In the genomic region with DNA sequence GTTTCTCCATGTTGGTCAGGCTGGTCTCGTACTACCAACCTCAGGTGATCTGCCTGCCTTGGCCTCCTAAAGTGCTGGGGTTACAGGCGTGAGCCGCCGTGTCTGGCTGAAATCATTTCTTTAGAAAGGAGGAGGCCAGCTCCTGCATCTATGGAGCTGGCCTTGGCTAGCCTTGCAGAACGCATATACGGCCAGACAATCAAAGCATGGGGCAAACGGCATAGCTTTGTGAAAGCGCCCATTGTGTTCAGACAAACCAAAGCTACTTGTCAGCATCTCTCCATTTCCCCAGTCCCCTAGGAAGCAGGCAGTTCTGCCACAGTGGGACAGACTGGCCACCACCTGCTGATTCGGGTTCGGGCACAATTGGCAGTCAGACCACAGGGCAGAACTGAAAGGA, we compare ENCODE assay signal across 24 cellular contexts.
"Had no signal": no experiment of that assay in that cellular context is flagged by ENCODE, and none has a peak within 500 bp of the region (broad histone marks: within the 10 kb centered on the region; RNA-seq: fewer than 3 reads in every experiment).

No MANE protein-coding gene starts in this region.

- H3K4me3 ChIP-seq: esophagus squamous epithelium, lower lobe of right lung, mucosa of descending colon, right lobe of liver, smooth muscle cell, stomach, tibial artery had no signal

- H3K36me3 ChIP-seq: esophagus squamous epithelium, lower lobe of right lung, right lobe of liver, stomach, tibial artery had no signal

- H3K4me2 ChIP-seq: smooth muscle cell had no signal

- ATAC-seq: effector memory CD8-positive, alpha-beta T cell; left ventricle myocardium superior; mucosa of descending colon; natural killer cell treated with Interleukin-12 subunit alpha and Interleukin-12 subunit beta and Interleukin-15 and Interleukin-18, amount 100 ng/mL, for 72 hours had no signal

- H3K9me3 ChIP-seq: esophagus squamous epithelium, lower lobe of right lung, mucosa of descending colon, right lobe of liver, stomach, tibial artery had no signal

- H3K4me1 Mint-ChIP-seq: memory B cell, mesothelial cell of epicardium, naive B cell, neural crest cell had no signal

- H3K36me3 Mint-ChIP-seq: memory B cell; mesothelial cell of epicardium; naive B cell; natural killer cell treated with Interleukin-12 subunit alpha and Interleukin-12 subunit beta and Interleukin-15 and Interleukin-18, amount 100 ng/mL, for 72 hours; type B pancreatic cell had no signal

- H3K4me3 Mint-ChIP-seq: effector memory CD8-positive, alpha-beta T cell; memory B cell; mesothelial cell of epicardium; naive B cell; natural killer cell treated with Interleukin-12 subunit alpha and Interleukin-12 subunit beta and Interleukin-15 and Interleukin-18, amount 100 ng/mL, for 72 hours; neural crest cell; type B pancreatic cell had no signal

- H3K27ac Mint-ChIP-seq: effector memory CD8-positive, alpha-beta T cell; memory B cell; mesothelial cell of epicardium; naive B cell; natural killer cell treated with Interleukin-12 subunit alpha and Interleukin-12 subunit beta and Interleukin-15 and Interleukin-18, amount 100 ng/mL, for 72 hours; type B pancreatic cell had no signal

- H3K27me3 ChIP-seq: tibial artery had no signal

- H3K4me1 ChIP-seq: esophagus squamous epithelium, lower lobe of right lung, right lobe of liver, stomach, tibial artery had no signal

- H3K27ac ChIP-seq: esophagus squamous epithelium, lower lobe of right lung, right lobe of liver, stomach, tibial artery had no signal

- H3K9me3 Mint-ChIP-seq: effector memory CD8-positive, alpha-beta T cell; memory B cell; naive B cell; natural killer cell treated with Interleukin-12 subunit alpha and Interleukin-12 subunit beta and Interleukin-15 and Interleukin-18, amount 100 ng/mL, for 72 hours; type B pancreatic cell had no signal

- DNase-seq: cortex of kidney; effector memory CD8-positive, alpha-beta T cell; erythroblast; esophagus squamous epithelium; foreskin melanocyte; left ventricle myocardium superior; lower lobe of right lung; mucosa of descending colon; naive B cell; retina; right lobe of liver; stimulated activated CD4-positive, alpha-beta T cell treated with anti-CD3 and anti-CD28 coated beads, Interleukin-12 subunit alpha, Interleukin-12 subunit beta, amount 100 ng/mL, for 4 hours; stimulated activated CD4-positive, alpha-beta T cell treated with anti-CD3 and anti-CD28 coated beads, Interleukin-1b, Interleukin-23, amount 100 ng/mL, for 48 hours; stimulated activated CD4-positive, alpha-beta T cell treated with anti-CD3 and anti-CD28 coated beads, Interleukin-4, amount 100 ng/mL, for 1 hour; stimulated activated CD8-positive, alpha-beta memory T cell treated with anti-CD3 and anti-CD28 coated beads, Interleukin-4, amount 100 ng/mL, for 48 hours; stimulated activated naive CD4-positive, alpha-beta T cell; stomach; tibial artery had no signal
